1 cellular context compared by ENCODE assay signal in genomic region chr19:52662631-52663030, GRCh38.
TF ChIP-seq lines count a peak whose summit lies in the region.

No MANE protein-coding gene starts in this region.

TF ChIP-seq in GM23338, 12 proteins besides CTCF, POLR2A, EP300 and RAD21:
- TF ChIP-seq REST (IDR thresholded peaks at IDR 0.05; ENCODE audit: unreplicated experiment): no peak
- no peak for TF ChIP-seq ETS1 (IDR thresholded peaks at IDR 0.05)
- TF ChIP-seq NANOG (IDR thresholded peaks at IDR 0.05; ENCODE audit: borderline replicate concordance): no peak
- TF ChIP-seq ZNF462 (CRISPR knock-in tag; IDR thresholded peaks at IDR 0.05): no peak
- TF ChIP-seq STAT1 (IDR thresholded peaks at IDR 0.05; ENCODE audit: unreplicated experiment): no peak
- TF ChIP-seq ZNF331 (CRISPR knock-in tag; IDR thresholded peaks at IDR 0.05; ENCODE audit: low read depth): no peak
- no peak for TF ChIP-seq JUNB (IDR thresholded peaks at IDR 0.05; ENCODE audit: unreplicated experiment)
- no peak for TF ChIP-seq POLR2AphosphoS5 (IDR thresholded peaks at IDR 0.05; ENCODE audit: low read depth)
- no peak for TF ChIP-seq CREB1 (CRISPR knock-in tag; IDR thresholded peaks at IDR 0.05; ENCODE audit: low read depth)
- no peak for TF ChIP-seq EZH2 (IDR thresholded peaks at IDR 0.05; ENCODE audit: low read depth, unreplicated experiment)
- no peak for TF ChIP-seq ZNF114 (CRISPR knock-in tag; IDR thresholded peaks at IDR 0.05)
- TF ChIP-seq EZH2phosphoT487 (IDR thresholded peaks at IDR 0.05; ENCODE audit: unreplicated experiment): no peak
